ENCODE assay signal across 13 cellular contexts in genomic region chr10:132632851-132633684, GRCh38.
DNase-seq lines count a peak whose midpoint lies in the region; ATAC-seq and TF ChIP-seq lines count a peak whose summit lies in the region.
"Had no signal": no experiment of that assay in that cellular context is flagged by ENCODE, and none has a peak within 500 bp of the region (broad histone marks: within the 10 kb centered on the region; RNA-seq: fewer than 3 reads in every experiment).

No MANE protein-coding gene starts in this region.

- H3K9me3 Mint-ChIP-seq in stimulated activated memory B cell treated with anti-CD40 and anti-IgM and Interleukin-4, amounts not matched to agents 10 μg/mL and 1 μg/mL and 100 μg/mL, for 72 hours: no peaks in the 10 kb centered on the region
- no peaks in the 10 kb centered on the region for H3K9me3 Mint-ChIP-seq in activated T-helper 2 cell treated with anti-CD3 and anti-CD28 coated beads, Interferon-gamma antibody, Interleukin-2, Interleukin-4, amounts not matched to agents 10 μg/mL and 5 μg/mL and 100 μg/mL, durations not matched to agents 14 hours and 24 hours and 36 hours
- no peaks in the 10 kb centered on the region for H3K9me3 Mint-ChIP-seq in naive thymus-derived CD4-positive, alpha-beta T cell

- DNase-seq in G401 (ENCODE audit: low spot score) (peak; percentile 50), brain microvascular endothelial cell (peak; percentile 44), iris pigment epithelial cell (ENCODE audit: low read depth) (peak; percentile 30)
- no peak for DNase-seq in activated T-helper 2 cell treated with anti-CD3 and anti-CD28 coated beads, Interferon-gamma antibody, Interleukin-2, Interleukin-4, amounts not matched to agents 10 μg/mL and 5 μg/mL and 100 μg/mL, durations not matched to agents 14 hours and 24 hours and 36 hours (ENCODE audit: low spot score)
- DNase-seq in activated CD4-positive, alpha-beta T cell treated with anti-CD3 and anti-CD28 coated beads for 4 hours: no peak
- no peak for DNase-seq in naive thymus-derived CD4-positive, alpha-beta T cell
- DNase-seq: activated CD8-positive, alpha-beta memory T cell treated with anti-CD3 and anti-CD28 coated beads, Interleukin-2, amount 10 ng/mL, durations not matched to agents 7 days and 5 days; COR-L47; NCI-H524 treated with DMSO at 0.1 percent for 48 hours; SW 1271 had no signal

- H3K4me3 ChIP-seq in brain microvascular endothelial cell (ENCODE audit: low read depth, low read length): no peak overlapping the region
- no peak overlapping the region for H3K4me3 ChIP-seq in naive thymus-derived CD4-positive, alpha-beta T cell (ENCODE audit: low read length)

- no peaks in the 10 kb centered on the region for H3K27me3 ChIP-seq in brain microvascular endothelial cell (replicated peaks)
- no peaks in the 10 kb centered on the region for H3K27me3 ChIP-seq in naive thymus-derived CD4-positive, alpha-beta T cell (ENCODE audit: control insufficient read depth in 2 of 2, insufficient read depth in 2 of 2, low read length in 2 of 2)
- H3K27me3 ChIP-seq: neutrophil had no signal

- in situ Hi-C loops in G401 (cut with HindIII; ENCODE audit: low sequenced_read_pairs): no loop called here
- in situ Hi-C loops in brain microvascular endothelial cell (cut with HindIII; ENCODE audit: low pct_ligation_motif_present, low sequenced_read_pairs): no loop called here

- POLR2A ChIA-PET in naive thymus-derived CD4-positive, alpha-beta T cell (lab: Charles Lee): interaction anchor here (0.7 kb wide), 1 partner anchor 8 kb away, joined by 3 read pairs; no protein-coding TSS in a partner anchor

- H3K27ac Mint-ChIP-seq in stimulated activated memory B cell treated with anti-CD40 and anti-IgM and Interleukin-4, amounts not matched to agents 10 μg/mL and 1 μg/mL and 100 μg/mL, for 72 hours: peak overlapping the region; percentile 71
- no peak overlapping the region for H3K27ac Mint-ChIP-seq in activated T-helper 2 cell treated with anti-CD3 and anti-CD28 coated beads, Interferon-gamma antibody, Interleukin-2, Interleukin-4, amounts not matched to agents 10 μg/mL and 5 μg/mL and 100 μg/mL, durations not matched to agents 14 hours and 24 hours and 36 hours
- peak overlapping the region in 1 of 9 donors; percentile 45 for H3K27ac Mint-ChIP-seq in naive thymus-derived CD4-positive, alpha-beta T cell
- H3K27ac Mint-ChIP-seq: activated CD8-positive, alpha-beta memory T cell treated with anti-CD3 and anti-CD28 coated beads, Interleukin-2, amount 10 ng/mL, durations not matched to agents 7 days and 5 days had no signal

- no peak for TF ChIP-seq CTCF in brain microvascular endothelial cell (IDR thresholded peaks at IDR 0.05; ENCODE audit: low read depth, low read length, missing control alignments)

- no peaks in the 10 kb centered on the region for H3K27me3 Mint-ChIP-seq in stimulated activated memory B cell treated with anti-CD40 and anti-IgM and Interleukin-4, amounts not matched to agents 10 μg/mL and 1 μg/mL and 100 μg/mL, for 72 hours
- H3K27me3 Mint-ChIP-seq in activated T-helper 2 cell treated with anti-CD3 and anti-CD28 coated beads, Interferon-gamma antibody, Interleukin-2, Interleukin-4, amounts not matched to agents 10 μg/mL and 5 μg/mL and 100 μg/mL, durations not matched to agents 14 hours and 24 hours and 36 hours (ENCODE audit: low read depth): peaks cover 7% of the 10 kb centered on the region
- H3K27me3 Mint-ChIP-seq in naive thymus-derived CD4-positive, alpha-beta T cell: peaks cover 0 to 3% (median 0%) of the 10 kb centered on the region in 5 donors

- peaks cover 0 to 5% of the 10 kb centered on the region in 2 donors for H3K4me1 ChIP-seq in naive thymus-derived CD4-positive, alpha-beta T cell (ENCODE audit: control insufficient read depth in 2 of 2, insufficient read depth in 2 of 2, low read length in 2 of 2)

- H3K27ac ChIP-seq in brain microvascular endothelial cell: no peak overlapping the region
- H3K27ac ChIP-seq in naive thymus-derived CD4-positive, alpha-beta T cell (ENCODE audit: low read depth, low read length): no peak overlapping the region
- H3K27ac ChIP-seq: neutrophil had no signal

- intact Hi-C loops in activated T-helper 2 cell treated with anti-CD3 and anti-CD28 coated beads, Interferon-gamma antibody, Interleukin-2, Interleukin-4, amounts not matched to agents 10 μg/mL and 5 μg/mL and 100 μg/mL, durations not matched to agents 14 hours and 24 hours and 36 hours (cut with micrococcal nuclease): loop anchor here (10.0 kb wide), 1 partner anchor 248 kb away; no protein-coding TSS in a partner anchor
- intact Hi-C loops in naive thymus-derived CD4-positive, alpha-beta T cell (cut with micrococcal nuclease): no loop called here

- H3K9me3 ChIP-seq in naive thymus-derived CD4-positive, alpha-beta T cell (ENCODE audit: control insufficient read depth in 2 of 3, low read length in 3 of 3): no peaks in the 10 kb centered on the region
- H3K9me3 ChIP-seq: neutrophil had no signal

- H3K36me3 ChIP-seq in brain microvascular endothelial cell (replicated peaks): no peaks in the 10 kb centered on the region
- no peaks in the 10 kb centered on the region for H3K36me3 ChIP-seq in naive thymus-derived CD4-positive, alpha-beta T cell (ENCODE audit: control insufficient read depth in 2 of 3, insufficient read depth in 3 of 3, low read length in 3 of 3)
- H3K36me3 ChIP-seq: neutrophil had no signal

- H3K36me3 Mint-ChIP-seq in stimulated activated memory B cell treated with anti-CD40 and anti-IgM and Interleukin-4, amounts not matched to agents 10 μg/mL and 1 μg/mL and 100 μg/mL, for 72 hours: no peaks in the 10 kb centered on the region
- H3K36me3 Mint-ChIP-seq in activated T-helper 2 cell treated with anti-CD3 and anti-CD28 coated beads, Interferon-gamma antibody, Interleukin-2, Interleukin-4, amounts not matched to agents 10 μg/mL and 5 μg/mL and 100 μg/mL, durations not matched to agents 14 hours and 24 hours and 36 hours (ENCODE audit: low read depth): no peaks in the 10 kb centered on the region
- no peaks in the 10 kb centered on the region for H3K36me3 Mint-ChIP-seq in naive thymus-derived CD4-positive, alpha-beta T cell
- H3K36me3 Mint-ChIP-seq: activated CD8-positive, alpha-beta memory T cell treated with anti-CD3 and anti-CD28 coated beads, Interleukin-2, amount 10 ng/mL, durations not matched to agents 7 days and 5 days had no signal

- H3K4me1 Mint-ChIP-seq in stimulated activated memory B cell treated with anti-CD40 and anti-IgM and Interleukin-4, amounts not matched to agents 10 μg/mL and 1 μg/mL and 100 μg/mL, for 72 hours: peaks cover 68% of the 10 kb centered on the region
- H3K4me1 Mint-ChIP-seq in activated T-helper 2 cell treated with anti-CD3 and anti-CD28 coated beads, Interferon-gamma antibody, Interleukin-2, Interleukin-4, amounts not matched to agents 10 μg/mL and 5 μg/mL and 100 μg/mL, durations not matched to agents 14 hours and 24 hours and 36 hours (ENCODE audit: low read depth): peaks cover 21% of the 10 kb centered on the region
- H3K4me1 Mint-ChIP-seq in naive thymus-derived CD4-positive, alpha-beta T cell: peaks cover 27 to 55% (median 47%) of the 10 kb centered on the region in 7 donors

- CTCF ChIA-PET in naive thymus-derived CD4-positive, alpha-beta T cell (lab: Charles Lee): interaction anchor here (0.9 to 1.8 kb wide), 2 partner anchors 9 to 97 kb away, joined by 3 to 4 read pairs; no protein-coding TSS in a partner anchor

- no peak overlapping the region for H3K4me3 Mint-ChIP-seq in stimulated activated memory B cell treated with anti-CD40 and anti-IgM and Interleukin-4, amounts not matched to agents 10 μg/mL and 1 μg/mL and 100 μg/mL, for 72 hours
- no peak overlapping the region for H3K4me3 Mint-ChIP-seq in activated T-helper 2 cell treated with anti-CD3 and anti-CD28 coated beads, Interferon-gamma antibody, Interleukin-2, Interleukin-4, amounts not matched to agents 10 μg/mL and 5 μg/mL and 100 μg/mL, durations not matched to agents 14 hours and 24 hours and 36 hours (ENCODE audit: low read depth)
- H3K4me3 Mint-ChIP-seq in naive thymus-derived CD4-positive, alpha-beta T cell: no peak overlapping the region
- H3K4me3 Mint-ChIP-seq: activated CD8-positive, alpha-beta memory T cell treated with anti-CD3 and anti-CD28 coated beads, Interleukin-2, amount 10 ng/mL, durations not matched to agents 7 days and 5 days had no signal

- peak; percentile 57 for ATAC-seq in stimulated activated memory B cell treated with anti-CD40 and anti-IgM and Interleukin-4, amounts not matched to agents 10 μg/mL and 1 μg/mL and 100 μg/mL, for 72 hours
- ATAC-seq in HG03460 (IDR thresholded peaks at IDR 0.05; ENCODE audit: unreplicated experiment): no peak
- ATAC-seq in naive thymus-derived CD4-positive, alpha-beta T cell: no peak
- ATAC-seq: activated CD8-positive, alpha-beta memory T cell treated with anti-CD3 and anti-CD28 coated beads, Interleukin-2, amount 10 ng/mL, durations not matched to agents 7 days and 5 days had no signal

Comparison
In these comparisons a context has a peak if more than half of its experiments do, and no peak if none do; other contexts are left out.
1. DNase-seq: peak in G401 (single experiment), brain microvascular endothelial cell (single experiment) and iris pigment epithelial cell (single experiment); none in activated T-helper 2 cell treated with anti-CD3 and anti-CD28 coated beads, Interferon-gamma antibody, Interleukin-2, Interleukin-4, amounts not matched to agents 10 μg/mL and 5 μg/mL and 100 μg/mL, durations not matched to agents 14 hours and 24 hours and 36 hours (single experiment), activated CD4-positive, alpha-beta T cell treated with anti-CD3 and anti-CD28 coated beads for 4 hours (0 of 2) and naive thymus-derived CD4-positive, alpha-beta T cell (0 of 9).